ENCODE assay signal across 26 cellular contexts in genomic region chr11:120598517-120599209, GRCh38.
"Had no signal": no experiment of that assay in that cellular context is flagged by ENCODE, and none has a peak within 500 bp of the region (broad histone marks: within the 10 kb centered on the region; RNA-seq: fewer than 3 reads in every experiment).

No MANE protein-coding gene starts in this region.

- H3K36me3 Mint-ChIP-seq: activated naive CD4-positive, alpha-beta T cell treated with anti-CD3 and anti-CD28 coated beads, Interleukin-2, amount 50 U/mL, for 72 hours; T-cell; WTC11 had no signal

- H3K4me1 ChIP-seq: breast epithelium, left ventricle myocardium inferior, prostate gland, sigmoid colon, uterus had no signal

- H3K9me3 ChIP-seq: breast epithelium, left ventricle myocardium inferior, ovary, prostate gland, sigmoid colon, uterus had no signal

- H3K36me3 ChIP-seq: breast epithelium, left ventricle myocardium inferior, ovary, prostate gland, sigmoid colon, uterus had no signal

- DNase-seq: activated CD4-positive, alpha-beta memory T cell treated with anti-CD3 and anti-CD28 coated beads, Interleukin-2, amount 10 ng/mL, durations not matched to agents 7 days and 5 days; activated CD4-positive, alpha-beta T cell treated with anti-CD3 and anti-CD28 coated beads for 1 hour; activated CD4-positive, alpha-beta T cell treated with anti-CD3 and anti-CD28 coated beads, Interleukin-2, amount 10 ng/mL, durations not matched to agents 7 days and 5 days; activated naive CD4-positive, alpha-beta T cell; activated T-cell treated with anti-CD3 and anti-CD28 coated beads, Interleukin-2, amount 50 U/mL, for 4 hours; central memory CD4-positive, alpha-beta T cell; dermis blood vessel endothelial cell; effector CD4-positive, alpha-beta T cell; left ventricle myocardium inferior; nephron progenitor cell; retina; sigmoid colon; small intestine; stimulated activated CD4-positive, alpha-beta T cell treated with anti-CD3 and anti-CD28 coated beads, Interleukin-2, amount 100 ng/mL, for 24 hours; stimulated activated naive CD4-positive, alpha-beta T cell treated with Interleukin-2 at 50 U/mL for 16 hours; T-cell; trophoblast cell; uterus had no signal

- H3K4me3 Mint-ChIP-seq: activated CD4-positive, alpha-beta memory T cell treated with anti-CD3 and anti-CD28 coated beads, Interleukin-2, amount 10 ng/mL, durations not matched to agents 7 days and 5 days; activated CD4-positive, alpha-beta T cell treated with anti-CD3 and anti-CD28 coated beads, Interleukin-2, amount 10 ng/mL, durations not matched to agents 7 days and 5 days; activated T-cell treated with anti-CD3 and anti-CD28 coated beads, Interleukin-2, amount 50 U/mL, for 4 hours; activated T-helper 17 cell treated with anti-CD3 and anti-CD28 coated beads, Interleukin-2, amount 50 U/mL, for 72 hours; nephron progenitor cell; T-cell; T-helper 2 cell treated with Interferon-gamma antibody and Interleukin-4, amounts not matched to agents 5 μg/mL and 100 μg/mL, for 36 hours; WTC11 had no signal

- H3K4me3 ChIP-seq: ovary, prostate gland, sigmoid colon, uterus had no signal

- H3K27ac Mint-ChIP-seq: activated CD4-positive, alpha-beta memory T cell treated with anti-CD3 and anti-CD28 coated beads, Interleukin-2, amount 10 ng/mL, durations not matched to agents 7 days and 5 days; activated CD4-positive, alpha-beta T cell treated with anti-CD3 and anti-CD28 coated beads, Interleukin-2, amount 10 ng/mL, durations not matched to agents 7 days and 5 days; activated naive CD4-positive, alpha-beta T cell treated with anti-CD3 and anti-CD28 coated beads, Interleukin-2, amount 50 U/mL, for 72 hours; activated T-helper 17 cell treated with anti-CD3 and anti-CD28 coated beads, Interleukin-2, amount 50 U/mL, for 72 hours; nephron progenitor cell; T-cell; T-helper 2 cell treated with Interferon-gamma antibody and Interleukin-4, amounts not matched to agents 5 μg/mL and 100 μg/mL, for 36 hours; WTC11 had no signal

- H3K9me3 Mint-ChIP-seq: activated CD4-positive, alpha-beta memory T cell treated with anti-CD3 and anti-CD28 coated beads, Interleukin-2, amount 10 ng/mL, durations not matched to agents 7 days and 5 days; activated CD4-positive, alpha-beta T cell treated with anti-CD3 and anti-CD28 coated beads, Interleukin-2, amount 10 ng/mL, durations not matched to agents 7 days and 5 days; activated naive CD4-positive, alpha-beta T cell treated with anti-CD3 and anti-CD28 coated beads, Interleukin-2, amount 50 U/mL, for 72 hours; activated T-cell treated with anti-CD3 and anti-CD28 coated beads, Interleukin-2, amount 50 U/mL, for 4 hours; activated T-helper 17 cell treated with anti-CD3 and anti-CD28 coated beads, Interleukin-2, amount 50 U/mL, for 72 hours; nephron progenitor cell; T-cell; T-helper 2 cell treated with Interferon-gamma antibody and Interleukin-4, amounts not matched to agents 5 μg/mL and 100 μg/mL, for 36 hours; WTC11 had no signal

- H3K27ac ChIP-seq: breast epithelium, epithelial cell of prostate, left ventricle myocardium inferior, ovary, prostate gland, sigmoid colon, uterus had no signal

- H3K4me1 Mint-ChIP-seq: activated CD4-positive, alpha-beta memory T cell treated with anti-CD3 and anti-CD28 coated beads, Interleukin-2, amount 10 ng/mL, durations not matched to agents 7 days and 5 days; activated CD4-positive, alpha-beta T cell treated with anti-CD3 and anti-CD28 coated beads, Interleukin-2, amount 10 ng/mL, durations not matched to agents 7 days and 5 days; activated T-helper 17 cell treated with anti-CD3 and anti-CD28 coated beads, Interleukin-2, amount 50 U/mL, for 72 hours; T-cell had no signal

- H3K27me3 ChIP-seq: breast epithelium, ovary, sigmoid colon, uterus had no signal

- ATAC-seq: activated naive CD4-positive, alpha-beta T cell treated with anti-CD3 and anti-CD28 coated beads, Interleukin-2, amount 50 U/mL, for 72 hours; activated T-cell treated with anti-CD3 and anti-CD28 coated beads, Interleukin-2, amount 50 U/mL, for 4 hours; activated T-helper 17 cell treated with anti-CD3 and anti-CD28 coated beads, Interleukin-2, amount 50 U/mL, for 72 hours; T-cell; WTC11 had no signal
